Comparison of ENCODE assay signal across 3 cellular contexts in the genomic region with DNA sequence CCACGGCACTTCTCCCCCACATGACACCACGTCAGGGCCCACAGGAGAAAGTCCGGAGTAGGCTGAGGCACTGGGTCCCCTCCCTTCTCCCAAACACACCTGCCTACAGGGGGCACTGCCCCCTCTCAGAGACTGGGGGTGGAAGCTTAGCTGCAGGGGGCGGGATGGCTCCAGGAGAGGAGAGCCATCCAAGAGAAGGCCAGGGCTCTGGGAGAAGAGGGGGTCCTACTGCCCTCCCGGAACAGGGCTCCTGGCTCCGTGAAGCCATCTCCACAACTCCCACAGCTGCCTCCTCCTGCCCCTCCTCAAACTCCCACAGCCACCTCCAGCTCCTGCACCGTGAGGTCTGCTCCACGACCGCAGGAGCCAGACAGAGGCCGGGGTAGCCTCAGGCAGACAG. TPM values are rescaled to one million over a fixed set of nuclear protein-coding genes. Genes with fewer than 3 reads are reported as not detected.
"Had no signal": no experiment of that assay in that cellular context is flagged by ENCODE, and none has a peak within 500 bp of the region (broad histone marks: within the 10 kb centered on the region; RNA-seq: fewer than 3 reads in every experiment).

No MANE protein-coding gene starts in this region.

RNA-seq across cellular contexts. Expression of a gene that starts 25.6 kb away (rescaled TPM):
- total RNA-seq: NCI-H460, RPMI7951 had no signal

RNA-seq across cellular contexts. Expression of a gene that starts 56.0 kb away (rescaled TPM):
- total RNA-seq: NCI-H460, RPMI7951, SJCRH30 had no signal
